Comparison of ENCODE assay signal across 1 cellular context in the genomic region with DNA sequence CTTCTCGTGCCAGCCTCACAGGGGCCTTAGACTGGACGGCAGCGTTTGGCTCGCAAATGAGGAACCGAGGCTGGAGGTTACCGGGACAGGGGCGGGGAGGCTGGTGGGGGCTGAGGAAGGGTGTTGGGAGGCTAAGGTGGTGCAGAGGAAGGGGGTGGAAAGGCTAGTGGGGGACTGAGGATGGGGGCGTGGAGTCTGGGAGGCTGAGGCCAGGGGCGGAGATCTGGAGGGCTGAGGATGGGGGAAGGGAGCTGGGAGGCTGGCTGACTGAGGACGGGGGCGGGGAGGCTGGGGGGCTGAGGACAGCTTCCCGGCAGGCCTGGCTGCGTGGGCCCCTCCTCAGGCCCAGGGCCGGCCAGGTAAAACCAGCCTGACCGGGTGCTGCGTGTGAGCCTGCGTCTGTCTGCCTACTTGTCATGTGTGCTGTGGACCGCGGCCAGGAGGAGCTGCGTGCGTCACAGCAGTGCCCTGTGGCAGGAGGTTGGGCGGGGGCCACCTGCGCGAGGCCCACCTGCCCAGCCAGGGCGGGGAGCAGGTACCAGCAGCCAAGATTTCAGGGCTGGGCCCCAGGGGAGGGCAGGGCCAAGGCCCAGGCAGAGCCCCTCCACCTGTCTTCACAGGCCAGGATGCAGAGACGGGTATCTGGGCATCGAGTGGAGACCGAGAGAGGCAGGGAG.
TF ChIP-seq lines count a peak whose summit lies in the region.

No MANE protein-coding gene starts in this region.

TF ChIP-seq in A549, 52 proteins besides CTCF, POLR2A, EP300 and RAD21 (continued from another document):
- no peak for TF ChIP-seq EHMT2 (IDR thresholded peaks at IDR 0.05; ENCODE audit: low read depth)
- no peak for TF ChIP-seq POLR2AphosphoS2 (conservative IDR thresholded peaks at IDR 0.05; ENCODE audit: low read length)
- TF ChIP-seq CEBPB (IDR thresholded peaks at IDR 0.05), result no peak
